ENCODE assay signal across 1 cellular context in genomic region chr17:79026345-79027273, GRCh38.
A peak's percentile ranks its signal among the peaks of the same experiment; 100 is the strongest.
TF ChIP-seq lines count a peak whose summit lies in the region.

No MANE protein-coding gene starts in this region.

TF ChIP-seq in HepG2, 621 proteins besides CTCF, POLR2A, EP300 and RAD21 (continued from another document and continues in another):
- TF ChIP-seq ZBTB40 (IDR thresholded peaks at IDR 0.05) (no peak), ZBTB40 (CRISPR knock-in tag; IDR thresholded peaks at IDR 0.05) (peak; percentile 77), ZNF570 (CRISPR knock-in tag; IDR thresholded peaks at IDR 0.05; ENCODE audit: borderline replicate concordance) (no peak), RFXAP (CRISPR knock-in tag; IDR thresholded peaks at IDR 0.05; ENCODE audit: borderline replicate concordance) (peak; percentile 18; the same call in 1 of the 2 replicates), JUNB (CRISPR knock-in tag; IDR thresholded peaks at IDR 0.05; ENCODE audit: borderline replicate concordance) (peak; percentile 98), PHB2 (IDR thresholded peaks at IDR 0.05; ENCODE audit: partially characterized antibody) (no peak), TIGD3 (CRISPR knock-in tag; IDR thresholded peaks at IDR 0.05; ENCODE audit: borderline replicate concordance) (no peak), TRIM24 (CRISPR knock-in tag; IDR thresholded peaks at IDR 0.05) (no peak), RCOR2 (CRISPR knock-in tag; IDR thresholded peaks at IDR 0.05) (peak; percentile 65; the same call in 1 of the 2 replicates), BCL6 (CRISPR knock-in tag; IDR thresholded peaks at IDR 0.05) (peak; percentile 82), NR2F2 (IDR thresholded peaks at IDR 0.05; ENCODE audit: borderline replicate concordance, low read depth) (0 out of 2 replicates have a peak, but pooled peaks have one; percentile 30), MATR3 (CRISPR knock-in tag; IDR thresholded peaks at IDR 0.05) (no peak), ZNF644 (CRISPR knock-in tag; IDR thresholded peaks at IDR 0.05; ENCODE audit: low read depth) (peak; percentile 8), MNT (IDR thresholded peaks at IDR 0.05) (peak; percentile 23; the same call in 1 of the 2 replicates), NONO (IDR thresholded peaks at IDR 0.05) (no peak), NONO (CRISPR knock-in tag; conservative IDR thresholded peaks at IDR 0.05) (no peak), GATAD1 (CRISPR knock-in tag; IDR thresholded peaks at IDR 0.05) (no peak; the same call in 1 of the 2 replicates), ZNF251 (CRISPR knock-in tag; IDR thresholded peaks at IDR 0.05) (no peak), ZNF441 (CRISPR knock-in tag; IDR thresholded peaks at IDR 0.05; ENCODE audit: borderline replicate concordance) (peak; percentile 42), E2F2 (CRISPR knock-in tag; IDR thresholded peaks at IDR 0.05; ENCODE audit: borderline replicate concordance) (0 out of 2 replicates have a peak, but pooled peaks have one; percentile 32), HNRNPUL1 (IDR thresholded peaks at IDR 0.05; ENCODE audit: low read depth, low read length) (no peak), SP4 (CRISPR knock-in tag; IDR thresholded peaks at IDR 0.05) (no peak; the same call in 1 of the 2 replicates), SALL1 (CRISPR knock-in tag; IDR thresholded peaks at IDR 0.05) (peak; percentile 96), KAT2B (IDR thresholded peaks at IDR 0.05; ENCODE audit: borderline replicate concordance, low read depth, low read length) (no peak), FOXK2 (IDR thresholded peaks at IDR 0.05) (peak; percentile 30; the same call in 1 of the 2 replicates), NFE2L2 (IDR thresholded peaks at IDR 0.05; ENCODE audit: low read length) (peak; percentile 9; the same call in 1 of the 2 replicates), ZGPAT (CRISPR knock-in tag; IDR thresholded peaks at IDR 0.05) (peak; percentile 65), ISX (CRISPR knock-in tag; conservative IDR thresholded peaks at IDR 0.05) (no peak), ZNF674 (CRISPR knock-in tag; IDR thresholded peaks at IDR 0.05; ENCODE audit: low read depth) (no peak), ZNF597 (CRISPR knock-in tag; IDR thresholded peaks at IDR 0.05) (no peak), ESRRA (CRISPR knock-in tag; IDR thresholded peaks at IDR 0.05; ENCODE audit: low read depth) (0 out of 2 replicates have a peak, but pooled peaks have one; percentile 18), ZNF350 (CRISPR knock-in tag; IDR thresholded peaks at IDR 0.05; ENCODE audit: borderline replicate concordance, low read depth) (peak; percentile 60; the same call in 1 of the 2 replicates), ZNF572 (CRISPR knock-in tag; IDR thresholded peaks at IDR 0.05) (peak; percentile 25; the same call in 1 of the 2 replicates), MAFF (IDR thresholded peaks at IDR 0.05; ENCODE audit: low read depth, low read length) (no peak), CHCHD3 (CRISPR knock-in tag; IDR thresholded peaks at IDR 0.05) (peak; percentile 32; the same call in 1 of the 2 replicates), LBX2 (CRISPR knock-in tag; IDR thresholded peaks at IDR 0.05; ENCODE audit: borderline replicate concordance) (no peak), ZKSCAN1 (IDR thresholded peaks at IDR 0.05; ENCODE audit: low read length) (no peak), HDAC6 (IDR thresholded peaks at IDR 0.05; ENCODE audit: low read depth, low read length) (no peak), SNAI1 (CRISPR knock-in tag; IDR thresholded peaks at IDR 0.05; ENCODE audit: borderline replicate concordance) (0 out of 2 replicates have a peak, but pooled peaks have one; percentile 54), ZBTB20 (CRISPR knock-in tag; IDR thresholded peaks at IDR 0.05; ENCODE audit: borderline replicate concordance, low read depth) (peak; percentile 42), CSRNP1 (CRISPR knock-in tag; IDR thresholded peaks at IDR 0.05) (0 out of 2 replicates have a peak, but pooled peaks have one; percentile 23), ZNF770 (CRISPR knock-in tag; IDR thresholded peaks at IDR 0.05) (no peak), ZFP36 (IDR thresholded peaks at IDR 0.05; ENCODE audit: borderline replicate concordance, low read depth, low read length, partially characterized antibody) (no peak), ZNF205 (CRISPR knock-in tag; IDR thresholded peaks at IDR 0.05) (no peak)
